In genomic region chr4:795726-796119, GRCh38 we compare ENCODE assay signal across 27 cellular contexts. TPM values are rescaled to one million over a fixed set of nuclear protein-coding genes. Genes with fewer than 3 reads are reported as not detected.
DNase-seq lines count a peak whose midpoint lies in the region; ATAC-seq and TF ChIP-seq lines count a peak whose summit lies in the region.
"Had no signal": no experiment of that assay in that cellular context is flagged by ENCODE, and none has a peak within 500 bp of the region (broad histone marks: within the 10 kb centered on the region; RNA-seq: fewer than 3 reads in every experiment).

No MANE protein-coding gene starts in this region.

- H3K4me1 Mint-ChIP-seq in MCF 10A (ENCODE audit: insufficient read depth, unreplicated experiment): peaks cover 7% of the 10 kb centered on the region
- peaks cover 14% of the 10 kb centered on the region for H3K4me1 Mint-ChIP-seq in activated T-helper 17 cell treated with anti-CD3 and anti-CD28 coated beads, Interleukin-2, amount 50 U/mL, for 72 hours
- peaks cover 36% of the 10 kb centered on the region for H3K4me1 Mint-ChIP-seq in activated naive CD8-positive, alpha-beta T cell treated with anti-CD3 and anti-CD28 coated beads for 36 hours

- H3K9me3 ChIP-seq in breast epithelium: no peaks in the 10 kb centered on the region
- peaks cover 2% of the 10 kb centered on the region for H3K9me3 ChIP-seq in iPS-18c (ENCODE audit: control insufficient read depth, insufficient read depth, low read length)
- no peaks in the 10 kb centered on the region for H3K9me3 ChIP-seq in thymus (ENCODE audit: control insufficient read depth)
- H3K9me3 ChIP-seq: uterus had no signal

- WGBS in thymus: 28% methylated on average over 20 of the region's 20 CpGs

- no peak for DNase-seq in breast epithelium (ENCODE audit: low spot score in 2 of 2)
- DNase-seq in MCF 10A (ENCODE audit: unreplicated experiment): no peak
- DNase-seq in activated naive CD8-positive, alpha-beta T cell treated with anti-CD3 and anti-CD28 coated beads for 36 hours: no peak
- DNase-seq: 8988T; activated CD4-positive, CD25-positive, alpha-beta regulatory T cell; activated CD8-positive, alpha-beta T cell treated with anti-CD3 and anti-CD28 coated beads, Interleukin-2, amount 10 ng/mL, durations not matched to agents 7 days and 5 days; activated naive CD4-positive, alpha-beta T cell treated with anti-CD3 and anti-CD28 coated beads, Interleukin-2, amount 50 U/mL, for 16 hours; activated T-cell treated with anti-CD3 and anti-CD28 coated beads, Interleukin-2, amount 50 U/mL, for 24 hours; cortex of kidney; DMS 273 treated with DMSO at 0.1 percent for 48 hours; hippocampal formation; mesendoderm; NCI-H2029; NCI-H446 treated with DMSO at 0.1 percent for 48 hours; Right ventricle myocardium superior; stimulated activated CD4-positive, alpha-beta T cell treated with anti-CD3 and anti-CD28 coated beads, Interleukin-2, amount 100 ng/mL, for 48 hours; uterus had no signal

- POLR2A ChIA-PET in MCF 10A (lab: Yijun Ruan, JAX): no interaction called here

- CTCF ChIA-PET in MCF 10A (lab: Yijun Ruan, JAX): interaction anchor here (0.6 kb wide), 1 partner anchor 1015 kb away, joined by 3 read pairs; no protein-coding TSS in a partner anchor

- no peak for TF ChIP-seq POLR2A in breast epithelium (IDR thresholded peaks at IDR 0.05)

- no peaks in the 10 kb centered on the region for H3K9me3 Mint-ChIP-seq in MCF 10A (ENCODE audit: unreplicated experiment)
- no peaks in the 10 kb centered on the region for H3K9me3 Mint-ChIP-seq in activated T-helper 17 cell treated with anti-CD3 and anti-CD28 coated beads, Interleukin-2, amount 50 U/mL, for 72 hours
- no peaks in the 10 kb centered on the region for H3K9me3 Mint-ChIP-seq in activated naive CD8-positive, alpha-beta T cell treated with anti-CD3 and anti-CD28 coated beads for 36 hours
- H3K9me3 Mint-ChIP-seq: activated T-cell treated with anti-CD3 and anti-CD28 coated beads, Interleukin-2, amount 50 U/mL, for 24 hours; nephron; T-helper 1 cell treated with Interleukin-12 subunit alpha and Interleukin-12 subunit beta and Interleukin-4 antibody, amounts not matched to agents 30 μg/mL and 1 μg/mL, for 36 hours had no signal

- no peaks in the 10 kb centered on the region for H3K36me3 Mint-ChIP-seq in MCF 10A (ENCODE audit: insufficient read depth, unreplicated experiment)
- no peaks in the 10 kb centered on the region for H3K36me3 Mint-ChIP-seq in activated T-helper 17 cell treated with anti-CD3 and anti-CD28 coated beads, Interleukin-2, amount 50 U/mL, for 72 hours (ENCODE audit: low read depth)
- H3K36me3 Mint-ChIP-seq in activated naive CD8-positive, alpha-beta T cell treated with anti-CD3 and anti-CD28 coated beads for 36 hours: no peaks in the 10 kb centered on the region

- no peak for ATAC-seq in activated T-helper 17 cell treated with anti-CD3 and anti-CD28 coated beads, Interleukin-2, amount 50 U/mL, for 72 hours (replicated peaks)
- ATAC-seq in GM18858 (IDR thresholded peaks at IDR 0.05; ENCODE audit: unreplicated experiment) (no peak), HG02973 (IDR thresholded peaks at IDR 0.05; ENCODE audit: unreplicated experiment) (no peak)
- ATAC-seq: activated CD8-positive, alpha-beta T cell treated with anti-CD3 and anti-CD28 coated beads, Interleukin-2, amount 10 ng/mL, durations not matched to agents 7 days and 5 days had no signal

- peaks cover 6 to 38% of the 10 kb centered on the region in 2 donors for H3K27me3 ChIP-seq in breast epithelium
- peaks cover 3% of the 10 kb centered on the region for H3K27me3 ChIP-seq in thymus (ENCODE audit: control insufficient read depth, insufficient read depth)

- H3K4me1 ChIP-seq in breast epithelium (peaks cover 0 to 13% of the 10 kb centered on the region in 2 donors), thymus (ENCODE audit: control insufficient read depth, insufficient read depth, low read length) (peaks cover 56% of the 10 kb centered on the region)

- TF ChIP-seq CTCF in breast epithelium (IDR thresholded peaks at IDR 0.05) (no peak), MCF 10A (IDR thresholded peaks at IDR 0.05; ENCODE audit: unreplicated experiment) (no peak)

- intact Hi-C loops in breast epithelium (cut with DNase I; ENCODE audit: low total_unique reads): no loop called here
- intact Hi-C loops in MCF 10A (cut with micrococcal nuclease): no loop called here

- H3K36me3 ChIP-seq in breast epithelium (no peaks in the 10 kb centered on the region), thymus (ENCODE audit: control insufficient read depth, insufficient read depth) (no peaks in the 10 kb centered on the region)
- H3K36me3 ChIP-seq: uterus had no signal

- H3K27ac ChIP-seq in breast epithelium: no peak overlapping the region
- H3K27ac ChIP-seq in thymus (ENCODE audit: low read depth): peak overlapping the region; percentile 27
- H3K27ac ChIP-seq: KMS-11, uterus had no signal

- H3K27me3 Mint-ChIP-seq in MCF 10A (ENCODE audit: insufficient read depth, unreplicated experiment): no peaks in the 10 kb centered on the region
- peaks cover 9% of the 10 kb centered on the region for H3K27me3 Mint-ChIP-seq in activated T-helper 17 cell treated with anti-CD3 and anti-CD28 coated beads, Interleukin-2, amount 50 U/mL, for 72 hours
- peaks cover 36% of the 10 kb centered on the region for H3K27me3 Mint-ChIP-seq in activated naive CD8-positive, alpha-beta T cell treated with anti-CD3 and anti-CD28 coated beads for 36 hours

- H3K27ac Mint-ChIP-seq in MCF 10A (ENCODE audit: low read depth, unreplicated experiment): no peak overlapping the region
- H3K27ac Mint-ChIP-seq in activated T-helper 17 cell treated with anti-CD3 and anti-CD28 coated beads, Interleukin-2, amount 50 U/mL, for 72 hours: no peak overlapping the region
- H3K27ac Mint-ChIP-seq in activated naive CD8-positive, alpha-beta T cell treated with anti-CD3 and anti-CD28 coated beads for 36 hours: no peak overlapping the region
- H3K27ac Mint-ChIP-seq: activated CD8-positive, alpha-beta T cell treated with anti-CD3 and anti-CD28 coated beads, Interleukin-2, amount 10 ng/mL, durations not matched to agents 7 days and 5 days; activated T-cell treated with anti-CD3 and anti-CD28 coated beads, Interleukin-2, amount 50 U/mL, for 24 hours; nephron; progenitor cell of endocrine pancreas; T-helper 1 cell treated with Interleukin-12 subunit alpha and Interleukin-12 subunit beta and Interleukin-4 antibody, amounts not matched to agents 30 μg/mL and 1 μg/mL, for 36 hours had no signal

- BruUV-seq in MCF 10A (replicated peaks; lab: Mats Ljungman, UMichigan): no TSS peak

- H3K4me3 Mint-ChIP-seq in MCF 10A (ENCODE audit: unreplicated experiment): no peak overlapping the region
- H3K4me3 Mint-ChIP-seq in activated T-helper 17 cell treated with anti-CD3 and anti-CD28 coated beads, Interleukin-2, amount 50 U/mL, for 72 hours: peak overlapping the region; percentile 29
- no peak overlapping the region for H3K4me3 Mint-ChIP-seq in activated naive CD8-positive, alpha-beta T cell treated with anti-CD3 and anti-CD28 coated beads for 36 hours
- H3K4me3 Mint-ChIP-seq: activated CD8-positive, alpha-beta T cell treated with anti-CD3 and anti-CD28 coated beads, Interleukin-2, amount 10 ng/mL, durations not matched to agents 7 days and 5 days; T-helper 1 cell treated with Interleukin-12 subunit alpha and Interleukin-12 subunit beta and Interleukin-4 antibody, amounts not matched to agents 30 μg/mL and 1 μg/mL, for 36 hours had no signal

- H3K4me3 ChIP-seq in breast epithelium (peak overlapping the region in 2 of 3 donors; percentile 42 to 73), iPS-18c (ENCODE audit: insufficient read depth, low read depth, low read length) (peak overlapping the region; percentile 41), thymus (ENCODE audit: low read length) (peak overlapping the region; percentile 56)
- H3K4me3 ChIP-seq: uterus had no signal

RNA-seq across cellular contexts. Expression of gene CPLX1, which starts 30.2 kb away (rescaled TPM):
- total RNA-seq in breast epithelium (1 to 10 TPM in 2 of 3 donors, under 1 TPM in 1; 0.16 to 2.6 (median 1.2) TPM), MCF 10A (2022) (2.7 and 3.5 TPM in 2 replicates)
- 1 to 10 TPM in 1 of 2 donors, under 1 TPM in 1; 0.50 to 3.6 TPM for total RNA-seq in activated T-helper 17 cell treated with anti-CD3 and anti-CD28 coated beads, Interleukin-2, amount 50 U/mL, for 72 hours
- 7.9 TPM for polyA plus RNA-seq in thymus
- total RNA-seq in activated naive CD8-positive, alpha-beta T cell treated with anti-CD3 and anti-CD28 coated beads for 36 hours: under 1 TPM in 1 of 2 experiments, not detected in 1; 0.16 TPM
- total RNA-seq: skeletal muscle tissue had no signal
